ENCODE assay signal across 14 cellular contexts in genomic region chr15:85542488-85542887, GRCh38.
DNase-seq lines count a peak whose midpoint lies in the region; ATAC-seq and TF ChIP-seq lines count a peak whose summit lies in the region.
"Had no signal": no experiment of that assay in that cellular context is flagged by ENCODE, and none has a peak within 500 bp of the region (broad histone marks: within the 10 kb centered on the region; RNA-seq: fewer than 3 reads in every experiment).

No MANE protein-coding gene starts in this region.

- no peaks in the 10 kb centered on the region for H3K9me3 Mint-ChIP-seq in natural killer cell treated with Interleukin-12 subunit alpha and Interleukin-12 subunit beta and Interleukin-15 and Interleukin-18, amount 100 ng/mL, for 72 hours
- H3K9me3 Mint-ChIP-seq in natural killer cell (no peaks in the 10 kb centered on the region), memory B cell (no peaks in the 10 kb centered on the region)
- no peaks in the 10 kb centered on the region for H3K9me3 Mint-ChIP-seq in activated T-helper 1 cell treated with anti-CD3 and anti-CD28 coated beads, Interleukin-12 subunit alpha, Interleukin-12 subunit beta, Interleukin-2, Interleukin-4 antibody, amounts not matched to agents 30 ng/mL and 10 ng/mL and 1 ng/mL, durations not matched to agents 14 hours and 24 hours and 36 hours

- no peaks in the 10 kb centered on the region for H3K36me3 Mint-ChIP-seq in natural killer cell treated with Interleukin-12 subunit alpha and Interleukin-12 subunit beta and Interleukin-15 and Interleukin-18, amount 100 ng/mL, for 72 hours
- no peaks in the 10 kb centered on the region for H3K36me3 Mint-ChIP-seq in natural killer cell
- H3K36me3 Mint-ChIP-seq in activated T-helper 1 cell treated with anti-CD3 and anti-CD28 coated beads, Interleukin-12 subunit alpha, Interleukin-12 subunit beta, Interleukin-2, Interleukin-4 antibody, amounts not matched to agents 30 ng/mL and 10 ng/mL and 1 ng/mL, durations not matched to agents 14 hours and 24 hours and 36 hours (ENCODE audit: low read depth), result peaks cover 19% of the 10 kb centered on the region
- peaks cover 19% of the 10 kb centered on the region for H3K36me3 Mint-ChIP-seq in memory B cell

- peaks cover 47 to 68% of the 10 kb centered on the region in 2 donors for H3K4me1 Mint-ChIP-seq in natural killer cell treated with Interleukin-12 subunit alpha and Interleukin-12 subunit beta and Interleukin-15 and Interleukin-18, amount 100 ng/mL, for 72 hours (ENCODE audit: low read depth in 2 of 2)
- H3K4me1 Mint-ChIP-seq in natural killer cell, result peaks cover 46% of the 10 kb centered on the region in 2 donors
- H3K4me1 Mint-ChIP-seq in activated T-helper 1 cell treated with anti-CD3 and anti-CD28 coated beads, Interleukin-12 subunit alpha, Interleukin-12 subunit beta, Interleukin-2, Interleukin-4 antibody, amounts not matched to agents 30 ng/mL and 10 ng/mL and 1 ng/mL, durations not matched to agents 14 hours and 24 hours and 36 hours (ENCODE audit: low read depth), result peaks cover 77% of the 10 kb centered on the region
- H3K4me1 Mint-ChIP-seq in memory B cell, result peaks cover 54% of the 10 kb centered on the region

- no peaks in the 10 kb centered on the region for H3K27me3 Mint-ChIP-seq in natural killer cell treated with Interleukin-12 subunit alpha and Interleukin-12 subunit beta and Interleukin-15 and Interleukin-18, amount 100 ng/mL, for 72 hours
- H3K27me3 Mint-ChIP-seq in natural killer cell (ENCODE audit: low read depth in 2 of 2) (no peaks in the 10 kb centered on the region), memory B cell (no peaks in the 10 kb centered on the region)
- no peaks in the 10 kb centered on the region for H3K27me3 Mint-ChIP-seq in activated T-helper 1 cell treated with anti-CD3 and anti-CD28 coated beads, Interleukin-12 subunit alpha, Interleukin-12 subunit beta, Interleukin-2, Interleukin-4 antibody, amounts not matched to agents 30 ng/mL and 10 ng/mL and 1 ng/mL, durations not matched to agents 14 hours and 24 hours and 36 hours (ENCODE audit: insufficient read depth)

- no peak for TF ChIP-seq CTCF in natural killer cell (IDR thresholded peaks at IDR 0.05)
- no peak for TF ChIP-seq CTCF in vagina (IDR thresholded peaks at IDR 0.05)

- no peaks in the 10 kb centered on the region for H3K36me3 ChIP-seq in vagina

- H3K27ac ChIP-seq in vagina, result peak overlapping the region; percentile 64
- H3K27ac ChIP-seq: SJCRH30 had no signal

- peak overlapping the region; percentile 42 to 78 for H3K27ac Mint-ChIP-seq in natural killer cell treated with Interleukin-12 subunit alpha and Interleukin-12 subunit beta and Interleukin-15 and Interleukin-18, amount 100 ng/mL, for 72 hours
- H3K27ac Mint-ChIP-seq in natural killer cell (peak overlapping the region in 1 of 2 donors; percentile 91), memory B cell (peak overlapping the region; percentile 52)
- H3K27ac Mint-ChIP-seq in activated T-helper 1 cell treated with anti-CD3 and anti-CD28 coated beads, Interleukin-12 subunit alpha, Interleukin-12 subunit beta, Interleukin-2, Interleukin-4 antibody, amounts not matched to agents 30 ng/mL and 10 ng/mL and 1 ng/mL, durations not matched to agents 14 hours and 24 hours and 36 hours, result peak overlapping the region; percentile 65

- intact Hi-C loops in natural killer cell (cut with micrococcal nuclease), result loop anchor here (2.0 to 5.0 kb wide), 2 partner anchors 40 to 104 kb away; no protein-coding TSS in a partner anchor
- intact Hi-C loops in activated T-helper 1 cell treated with anti-CD3 and anti-CD28 coated beads, Interleukin-12 subunit alpha, Interleukin-12 subunit beta, Interleukin-2, Interleukin-4 antibody, amounts not matched to agents 30 ng/mL and 10 ng/mL and 1 ng/mL, durations not matched to agents 14 hours and 24 hours and 36 hours (cut with micrococcal nuclease), result loop anchor here (1.0 to 10.0 kb wide), 9 partner anchors 8 to 250 kb away; partner anchors contain the start of gene KLHL25
- intact Hi-C loops in vagina (cut with DNase I), result no loop called here

- no peak for ATAC-seq in natural killer cell treated with Interleukin-12 subunit alpha and Interleukin-12 subunit beta and Interleukin-15 and Interleukin-18, amount 100 ng/mL, for 72 hours
- ATAC-seq in natural killer cell (no peak), memory B cell (ENCODE audit: low read depth) (no peak), GM18861 (IDR thresholded peaks at IDR 0.05; ENCODE audit: unreplicated experiment) (no peak)

- TF ChIP-seq POLR2A in vagina (IDR thresholded peaks at IDR 0.05), result no peak

- no peak for DNase-seq in natural killer cell treated with Interleukin-12 subunit alpha and Interleukin-12 subunit beta and Interleukin-15 and Interleukin-18, amount 100 ng/mL, for 72 hours (ENCODE audit: low spot score)
- DNase-seq in natural killer cell, result no peak
- no peak for DNase-seq in activated T-helper 1 cell treated with anti-CD3 and anti-CD28 coated beads, Interleukin-12 subunit alpha, Interleukin-12 subunit beta, Interleukin-2, Interleukin-4 antibody, amounts not matched to agents 30 ng/mL and 10 ng/mL and 1 ng/mL, durations not matched to agents 14 hours and 24 hours and 36 hours (ENCODE audit: low spot score)
- no peak for DNase-seq in memory B cell (ENCODE audit: low spot score in 2 of 2)
- DNase-seq in vagina (ENCODE audit: extremely low spot score in 2 of 2), result no peak
- no peak for DNase-seq in DMS79 treated with DMSO at 0.1 percent for 48 hours (lab: John Stamatoyannopoulos, UW)
- no peak for DNase-seq in activated effector memory CD4-positive, alpha-beta T cell treated with Interleukin-2 at 50 U/mL for 16 hours
- DNase-seq: activated CD4-positive, CD25-positive, alpha-beta regulatory T cell; activated gamma-delta T cell treated with Interleukin-2 at 50 U/mL for 16 hours; BE2C; mesenchymal stem cell; NCI-H82; SJCRH30 had no signal

- H3K4me3 ChIP-seq in vagina, result no peak overlapping the region
- H3K4me3 ChIP-seq: SJCRH30 had no signal

- peak overlapping the region; percentile 82 for H3K4me3 Mint-ChIP-seq in natural killer cell treated with Interleukin-12 subunit alpha and Interleukin-12 subunit beta and Interleukin-15 and Interleukin-18, amount 100 ng/mL, for 72 hours
- H3K4me3 Mint-ChIP-seq in natural killer cell (no peak overlapping the region), memory B cell (peak overlapping the region; percentile 30)
- H3K4me3 Mint-ChIP-seq in activated T-helper 1 cell treated with anti-CD3 and anti-CD28 coated beads, Interleukin-12 subunit alpha, Interleukin-12 subunit beta, Interleukin-2, Interleukin-4 antibody, amounts not matched to agents 30 ng/mL and 10 ng/mL and 1 ng/mL, durations not matched to agents 14 hours and 24 hours and 36 hours, result peak overlapping the region; percentile 59

- H3K9me3 ChIP-seq in vagina, result no peaks in the 10 kb centered on the region
- H3K9me3 ChIP-seq: BE2C, SJCRH30 had no signal

- peaks cover 66% of the 10 kb centered on the region for H3K4me1 ChIP-seq in vagina
- H3K4me1 ChIP-seq: BE2C had no signal

- H3K27me3 ChIP-seq in vagina, result no peaks in the 10 kb centered on the region
- H3K27me3 ChIP-seq: BE2C, SJCRH30 had no signal
